11 cellular contexts compared by ENCODE assay signal in genomic region chr5:133957591-133957990, GRCh38. TPM values are rescaled to one million over a fixed set of nuclear protein-coding genes. Genes with fewer than 3 reads are reported as not detected.
DNase-seq lines count a peak whose midpoint lies in the region; ATAC-seq and TF ChIP-seq lines count a peak whose summit lies in the region.
"Had no signal": no experiment of that assay in that cellular context is flagged by ENCODE, and none has a peak within 500 bp of the region (broad histone marks: within the 10 kb centered on the region; RNA-seq: fewer than 3 reads in every experiment).

No MANE protein-coding gene starts in this region.

- H3K36me3 Mint-ChIP-seq in activated naive CD8-positive, alpha-beta T cell treated with anti-CD3 and anti-CD28 coated beads for 36 hours = peaks cover 38% of the 10 kb centered on the region

- no peak for TF ChIP-seq POLR2A in uterus (IDR thresholded peaks at IDR 0.05)

- ATAC-seq in GM19452 (IDR thresholded peaks at IDR 0.05; ENCODE audit: unreplicated experiment) (peak; percentile 83), HG03103 (IDR thresholded peaks at IDR 0.05; ENCODE audit: low read depth, unreplicated experiment) (peak; percentile 55)
- ATAC-seq: PC-3 had no signal

- peaks cover 36% of the 10 kb centered on the region for H3K4me1 Mint-ChIP-seq in activated naive CD8-positive, alpha-beta T cell treated with anti-CD3 and anti-CD28 coated beads for 36 hours

- H3K36me3 ChIP-seq in uterus (no peaks in the 10 kb centered on the region), right atrium auricular region (peaks cover 30% of the 10 kb centered on the region)

- peak overlapping the region; percentile 43 for H3K4me3 Mint-ChIP-seq in activated naive CD8-positive, alpha-beta T cell treated with anti-CD3 and anti-CD28 coated beads for 36 hours
- H3K4me3 Mint-ChIP-seq: dendritic cell treated with granulocyte-macrophage colony-stimulating factor and Interleukin-4, amounts not matched to agents 40 ng/mL and 50 ng/mL, for 4 days had no signal

- H3K27ac Mint-ChIP-seq in activated naive CD8-positive, alpha-beta T cell treated with anti-CD3 and anti-CD28 coated beads for 36 hours = peak overlapping the region; percentile 83
- H3K27ac Mint-ChIP-seq: dendritic cell treated with granulocyte-macrophage colony-stimulating factor and Interleukin-4, amounts not matched to agents 40 ng/mL and 50 ng/mL, for 4 days had no signal

- TF ChIP-seq CTCF in GM12865 (IDR thresholded peaks at IDR 0.05; ENCODE audit: insufficient read depth, low read depth, low read length, missing control alignments) = no peak
- TF ChIP-seq CTCF in uterus (IDR thresholded peaks at IDR 0.05) = no peak
- no peak for TF ChIP-seq CTCF in right atrium auricular region (IDR thresholded peaks at IDR 0.05)

- no peaks in the 10 kb centered on the region for H3K27me3 Mint-ChIP-seq in activated naive CD8-positive, alpha-beta T cell treated with anti-CD3 and anti-CD28 coated beads for 36 hours
- H3K27me3 Mint-ChIP-seq: dendritic cell treated with granulocyte-macrophage colony-stimulating factor and Interleukin-4, amounts not matched to agents 40 ng/mL and 50 ng/mL, for 4 days had no signal

- H3K4me3 ChIP-seq in GM12865 (ENCODE audit: low read depth, low read length) = peak overlapping the region; percentile 25
- no peak overlapping the region for H3K4me3 ChIP-seq in uterus
- H3K4me3 ChIP-seq in right atrium auricular region = no peak overlapping the region

- no peaks in the 10 kb centered on the region for H3K9me3 ChIP-seq in uterus
- no peaks in the 10 kb centered on the region for H3K9me3 ChIP-seq in right atrium auricular region

- DNase-seq in GM12865 (ENCODE audit: low read depth) = peak; percentile 87
- DNase-seq in activated naive CD8-positive, alpha-beta T cell treated with anti-CD3 and anti-CD28 coated beads for 36 hours = no peak
- DNase-seq in stimulated activated CD4-positive, alpha-beta T cell treated with anti-CD3 and anti-CD28 coated beads, Interleukin-12 subunit alpha, Interleukin-12 subunit beta, amount 100 ng/mL, for 4 hours = no peak
- no peak for DNase-seq in uterus
- no peak for DNase-seq in right atrium auricular region (ENCODE audit: low spot score)
- DNase-seq in NCI-H1436 (lab: John Stamatoyannopoulos, UW) = no peak
- DNase-seq: DND-41, PC-3 had no signal

- H3K9me3 Mint-ChIP-seq in activated naive CD8-positive, alpha-beta T cell treated with anti-CD3 and anti-CD28 coated beads for 36 hours = peaks cover 2% of the 10 kb centered on the region

- no peak overlapping the region for H3K27ac ChIP-seq in uterus
- peak overlapping the region in 1 of 2 donors; percentile 29 for H3K27ac ChIP-seq in right atrium auricular region

- intact Hi-C loops in uterus (cut with DNase I; ENCODE audit: low total_unique reads) = no loop called here

- H3K4me1 ChIP-seq in uterus (no peaks in the 10 kb centered on the region), right atrium auricular region (peaks cover 0 to 21% of the 10 kb centered on the region in 2 donors)

- no peaks in the 10 kb centered on the region for H3K27me3 ChIP-seq in uterus
- H3K27me3 ChIP-seq in right atrium auricular region = no peaks in the 10 kb centered on the region

RNA-seq across cellular contexts. Expression of gene C5orf15, which starts 10.8 kb away (rescaled TPM):
- 10 to 100 TPM; 33.4 to 33.8 TPM for total RNA-seq in activated naive CD8-positive, alpha-beta T cell treated with anti-CD3 and anti-CD28 coated beads for 36 hours
- total RNA-seq in uterus (10 to 100 TPM; 10.5 to 98.9 (median 27.5) TPM), right atrium auricular region (10 to 100 TPM; 32.6 to 59.8 TPM)

RNA-seq across cellular contexts. Expression of gene VDAC1, which starts 47.2 kb away (rescaled TPM):
- 100 to 1,000 TPM; 539 to 540 TPM for total RNA-seq in activated naive CD8-positive, alpha-beta T cell treated with anti-CD3 and anti-CD28 coated beads for 36 hours
- total RNA-seq in uterus = 100 to 1,000 TPM in 1 of 4 donors, 10 to 100 TPM in 3; 19.4 to 112 (median 79.8) TPM
- 100 to 1,000 TPM; 263 to 394 TPM for total RNA-seq in right atrium auricular region
